Comparison of ENCODE assay signal across 23 cellular contexts in genomic region chr17:55873017-55873758, GRCh38.
"Had no signal": no experiment of that assay in that cellular context is flagged by ENCODE, and none has a peak within 500 bp of the region (broad histone marks: within the 10 kb centered on the region; RNA-seq: fewer than 3 reads in every experiment).

No MANE protein-coding gene starts in this region.

- ATAC-seq: activated CD8-positive, alpha-beta T cell treated with anti-CD3 and anti-CD28 coated beads, Interleukin-2, amount 10 ng/mL, durations not matched to agents 7 days and 5 days; PC-3; T-helper 17 cell; WTC11 had no signal

- H3K9me3 Mint-ChIP-seq: activated naive CD8-positive, alpha-beta T cell treated with anti-CD3 and anti-CD28 coated beads, Interleukin-2, amount 10 ng/mL, durations not matched to agents 7 days and 5 days had no signal

- H3K27ac ChIP-seq: adrenal gland had no signal

- H3K4me1 Mint-ChIP-seq: activated naive CD8-positive, alpha-beta T cell treated with anti-CD3 and anti-CD28 coated beads, Interleukin-2, amount 10 ng/mL, durations not matched to agents 7 days and 5 days; T-helper 17 cell had no signal

- H3K36me3 Mint-ChIP-seq: activated naive CD8-positive, alpha-beta T cell treated with anti-CD3 and anti-CD28 coated beads, Interleukin-2, amount 10 ng/mL, durations not matched to agents 7 days and 5 days had no signal

- H3K4me3 ChIP-seq: adrenal gland, MG63 had no signal

- H3K4me3 Mint-ChIP-seq: activated CD8-positive, alpha-beta T cell treated with anti-CD3 and anti-CD28 coated beads, Interleukin-2, amount 10 ng/mL, durations not matched to agents 7 days and 5 days; activated naive CD8-positive, alpha-beta T cell treated with anti-CD3 and anti-CD28 coated beads, Interleukin-2, amount 10 ng/mL, durations not matched to agents 7 days and 5 days; T-helper 17 cell; WTC11 had no signal

- H3K9me3 ChIP-seq: adrenal gland, MG63 had no signal

- H3K27ac Mint-ChIP-seq: activated CD8-positive, alpha-beta T cell treated with anti-CD3 and anti-CD28 coated beads, Interleukin-2, amount 10 ng/mL, durations not matched to agents 7 days and 5 days; activated naive CD8-positive, alpha-beta T cell treated with anti-CD3 and anti-CD28 coated beads, Interleukin-2, amount 10 ng/mL, durations not matched to agents 7 days and 5 days; T-helper 17 cell; WTC11 had no signal

- H3K27me3 ChIP-seq: adrenal gland, MG63 had no signal

- H3K4me1 ChIP-seq: adrenal gland had no signal

- DNase-seq: activated CD4-positive, alpha-beta T cell treated with anti-CD3 and anti-CD28 coated beads for 48 hours; activated CD4-positive, alpha-beta T cell treated with anti-CD3 and anti-CD28 coated beads, Interleukin-2, amount 50 U/mL, for 4 hours; activated CD4-positive, CD25-positive, alpha-beta regulatory T cell treated with anti-CD3 and anti-CD28 coated beads, Interleukin-2, amount 50 U/mL, for 72 hours; activated CD8-positive, alpha-beta memory T cell treated with anti-CD3 and anti-CD28 coated beads, Interleukin-2, amount 50 U/mL, for 48 hours; activated CD8-positive, alpha-beta T cell treated with anti-CD3 and anti-CD28 coated beads, Interleukin-2, amount 10 ng/mL, durations not matched to agents 7 days and 5 days; activated naive CD4-positive, alpha-beta T cell treated with anti-CD3 and anti-CD28 coated beads, Interleukin-2, amount 50 U/mL, for 16 hours; activated naive CD8-positive, alpha-beta T cell treated with anti-CD3 and anti-CD28 coated beads, Interleukin-2, amount 10 ng/mL, durations not matched to agents 7 days and 5 days; activated T-cell treated with anti-CD3 and anti-CD28 coated beads, Interleukin-2, amount 50 U/mL, for 1 hour; adrenal gland; anterior cingulate cortex; cerebellar nuclear complex; MG63; NCI-H1105; NCI-H1436; NCI-H1694 treated with DMSO at 0.1 percent for 48 hours; NCI-H2029 treated with DMSO at 0.1 percent for 48 hours; NCI-H510A treated with DMSO at 0.1 percent for 48 hours; NCI-H69; PC-3; SHP77 treated with DMSO at 0.1 percent for 48 hours; T-helper 17 cell; T-helper 9 cell had no signal

- H3K27me3 Mint-ChIP-seq: T-helper 17 cell had no signal

- H3K36me3 ChIP-seq: adrenal gland, MG63 had no signal
